In genomic region chr9:95025213-95026170, GRCh38 we compare ENCODE assay signal across 8 cellular contexts.
DNase-seq lines count a peak whose midpoint lies in the region; ATAC-seq lines count a peak whose summit lies in the region.

No MANE protein-coding gene starts in this region.

- no peak overlapping the region for H3K4me3 ChIP-seq in mesodermal cell (ENCODE audit: extremely low read depth, insufficient read depth, low read length, poor library complexity, severe bottlenecking)

- peak overlapping the region; percentile 18 for H3K27ac ChIP-seq in mesodermal cell (ENCODE audit: low read depth, low read length, severe bottlenecking)

- WGBS in mesodermal cell (ENCODE audit: insufficient coverage in 2 of 2), 2 experiments, result 76 to 83% methylated on average over 7 to 8 of the region's 13 CpGs

- no peak overlapping the region for H3K4me3 Mint-ChIP-seq in T-cell
- H3K4me3 Mint-ChIP-seq in T-helper 2 cell treated with Interferon-gamma antibody and Interleukin-4, amounts not matched to agents 5 μg/mL and 100 μg/mL, for 36 hours, result no peak overlapping the region

- intact Hi-C loops in Right ventricle myocardium inferior (cut with DNase I) (no loop called here), cardiac septum (cut with DNase I) (loop anchor here (5.0 kb wide), 2 partner anchors 52 to 243 kb away; no protein-coding TSS in a partner anchor)

- no peaks in the 10 kb centered on the region for H3K9me3 ChIP-seq in mesodermal cell (ENCODE audit: control insufficient read depth, low read length)

- H3K4me1 ChIP-seq in mesodermal cell (ENCODE audit: control insufficient read depth, insufficient read depth, low read length, poor library complexity, severe bottlenecking), result peaks cover 32% of the 10 kb centered on the region

- CTCF ChIA-PET in T-cell (lab: Charles Lee), result no interaction called here

- ATAC-seq in Right ventricle myocardium inferior (peak; percentile 87), T-cell (replicated peaks in 1 of 4) (no peak)

- no peak overlapping the region for H3K27ac Mint-ChIP-seq in T-cell
- H3K27ac Mint-ChIP-seq in T-helper 2 cell treated with Interferon-gamma antibody and Interleukin-4, amounts not matched to agents 5 μg/mL and 100 μg/mL, for 36 hours, result no peak overlapping the region

- no peaks in the 10 kb centered on the region for H3K4me1 Mint-ChIP-seq in T-cell
- H3K4me1 Mint-ChIP-seq in T-helper 2 cell treated with Interferon-gamma antibody and Interleukin-4, amounts not matched to agents 5 μg/mL and 100 μg/mL, for 36 hours (ENCODE audit: low read depth), result no peaks in the 10 kb centered on the region

- peak; percentile 79 for DNase-seq in Right ventricle myocardium inferior (ENCODE audit: missing footprints)
- DNase-seq in cardiac septum (ENCODE audit: low spot score), result no peak
- DNase-seq in dedifferentiated amniotic fluid mesenchymal stem cell (ENCODE audit: extremely low spot score), result peak; percentile 81
- no peak for DNase-seq in NCI-H1092 treated with DMSO at 0.1 percent for 48 hours (lab: John Stamatoyannopoulos, UW)
- no peak for DNase-seq in central memory CD4-positive, alpha-beta T cell
- DNase-seq in T-cell, result no peak
- no peak for DNase-seq in T-helper 2 cell treated with Interferon-gamma antibody and Interleukin-4, amounts not matched to agents 5 μg/mL and 100 μg/mL, for 36 hours (ENCODE audit: low spot score)

- H3K27me3 Mint-ChIP-seq in T-cell, result no peaks in the 10 kb centered on the region
- no peaks in the 10 kb centered on the region for H3K27me3 Mint-ChIP-seq in T-helper 2 cell treated with Interferon-gamma antibody and Interleukin-4, amounts not matched to agents 5 μg/mL and 100 μg/mL, for 36 hours (ENCODE audit: low read depth)

- peaks cover 21% of the 10 kb centered on the region for H3K36me3 Mint-ChIP-seq in T-cell
- H3K36me3 Mint-ChIP-seq in T-helper 2 cell treated with Interferon-gamma antibody and Interleukin-4, amounts not matched to agents 5 μg/mL and 100 μg/mL, for 36 hours (ENCODE audit: low read depth), result no peaks in the 10 kb centered on the region

- peaks cover 32% of the 10 kb centered on the region for H3K36me3 ChIP-seq in mesodermal cell (ENCODE audit: control insufficient read depth, insufficient read depth, low read length)

- POLR2A ChIA-PET in T-cell (lab: Charles Lee), result no interaction called here

- H3K9me3 Mint-ChIP-seq in T-cell, result no peaks in the 10 kb centered on the region
- H3K9me3 Mint-ChIP-seq in T-helper 2 cell treated with Interferon-gamma antibody and Interleukin-4, amounts not matched to agents 5 μg/mL and 100 μg/mL, for 36 hours, result no peaks in the 10 kb centered on the region

Comparison
In these comparisons a context has a peak if more than half of its experiments do, and no peak if none do; other contexts are left out.
1. DNase-seq: peak in Right ventricle myocardium inferior (single experiment) and dedifferentiated amniotic fluid mesenchymal stem cell (single experiment); none in cardiac septum (single experiment), NCI-H1092 treated with DMSO at 0.1 percent for 48 hours (single experiment), central memory CD4-positive, alpha-beta T cell (single experiment), T-cell (0 of 34) and T-helper 2 cell treated with Interferon-gamma antibody and Interleukin-4, amounts not matched to agents 5 μg/mL and 100 μg/mL, for 36 hours (single experiment).